In the genomic region with DNA sequence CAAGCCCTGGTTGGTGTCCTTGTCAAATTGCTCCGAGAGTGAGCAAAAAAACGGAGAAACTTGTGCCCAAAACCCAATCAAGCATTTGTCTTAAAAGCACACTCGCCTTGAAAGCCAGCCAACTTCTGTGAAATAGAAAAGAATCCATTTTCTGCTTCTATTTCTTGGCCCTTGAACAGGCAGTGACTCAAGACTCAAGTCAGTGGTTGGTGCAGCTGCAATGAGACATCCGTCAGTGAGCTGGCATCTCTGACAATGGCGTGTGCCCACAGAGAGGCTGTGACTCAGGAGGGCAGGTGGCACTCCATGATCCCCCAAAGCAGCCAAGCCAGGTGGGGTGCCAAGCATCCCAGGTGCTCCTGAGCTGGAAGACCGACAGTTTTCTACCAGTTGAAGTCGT, we compare ENCODE assay signal across 11 cellular contexts.
DNase-seq lines count a peak whose midpoint lies in the region; ATAC-seq and TF ChIP-seq lines count a peak whose summit lies in the region.
"Had no signal": no experiment of that assay in that cellular context is flagged by ENCODE, and none has a peak within 500 bp of the region (broad histone marks: within the 10 kb centered on the region; RNA-seq: fewer than 3 reads in every experiment).

No MANE protein-coding gene starts in this region.

- ATAC-seq in GM18867 (IDR thresholded peaks at IDR 0.05; ENCODE audit: unreplicated experiment) (no peak), GM21825 (IDR thresholded peaks at IDR 0.05; ENCODE audit: unreplicated experiment) (no peak)

- H3K36me3 ChIP-seq in breast epithelium (no peaks in the 10 kb centered on the region), SK-N-SH (replicated peaks in 1 of 2; ENCODE audit: control insufficient read depth in 1 of 2, insufficient read depth in 2 of 2, low read length in 1 of 2) (no peaks in the 10 kb centered on the region)
- H3K36me3 ChIP-seq: Peyer's patch had no signal

- H3K4me3 Mint-ChIP-seq in MCF 10A (ENCODE audit: unreplicated experiment): no peak overlapping the region

- no peak for TF ChIP-seq RAD21 in SK-N-SH (IDR thresholded peaks at IDR 0.05; ENCODE audit: low read length)

- WGBS in SK-N-SH (ENCODE audit: low lambda C conversion rate): 5% methylated on average over 7 of the region's 7 CpGs

- BruUV-seq in MCF 10A (replicated peaks; lab: Mats Ljungman, UMichigan): no TSS peak

- TF ChIP-seq EP300 in SK-N-SH (IDR thresholded peaks at IDR 0.05; ENCODE audit: borderline replicate concordance in 1 of 2, low read depth in 1 of 2, low read length in 1 of 2): peak in 1 of 2 experiments; percentile 75; a peak in 1 of 4 replicates

- H3K4me1 ChIP-seq in breast epithelium (no peaks in the 10 kb centered on the region), SK-N-SH (ENCODE audit: control insufficient read depth in 1 of 2, insufficient read depth in 2 of 2, low read depth in 1 of 2, low read length in 1 of 2) (no peaks in the 10 kb centered on the region)
- H3K4me1 ChIP-seq: Peyer's patch had no signal

- H3K79me2 ChIP-seq in SK-N-SH (ENCODE audit: insufficient read depth): no peaks in the 10 kb centered on the region

- CTCF ChIA-PET in MCF 10A (lab: Yijun Ruan, JAX) (no interaction called here), SK-N-SH (lab: Yijun Ruan, JAX) (interaction anchor here (0.7 kb wide), 1 partner anchor 34 kb away, joined by 3 read pairs; no protein-coding TSS in a partner anchor)

- H3K9me3 ChIP-seq in breast epithelium: no peaks in the 10 kb centered on the region
- no peaks in the 10 kb centered on the region for H3K9me3 ChIP-seq in SK-N-SH
- H3K9me3 ChIP-seq: Peyer's patch had no signal

- DNase-seq in MCF 10A (ENCODE audit: unreplicated experiment) (peak; percentile 62), breast epithelium (ENCODE audit: low spot score in 2 of 2) (no peak), SK-N-SH (no peak), fibroblast of the aortic adventitia (ENCODE audit: low read depth) (peak; percentile 85)
- no peak for DNase-seq in stimulated activated naive CD4-positive, alpha-beta T cell (lab: John Stamatoyannopoulos, UW)
- no peak for DNase-seq in activated CD4-positive, alpha-beta T cell treated with anti-CD3 and anti-CD28 coated beads for 4 hours
- DNase-seq: activated CD4-positive, alpha-beta T cell treated with anti-CD3 and anti-CD28 coated beads, Interleukin-2, amount 50 U/mL, for 1 hour; glutamatergic neuron; Peyer's patch had no signal

- peaks cover 10% of the 10 kb centered on the region for H3F3A ChIP-seq in SK-N-SH (replicated peaks; ENCODE audit: insufficient read depth)

- H3K27ac ChIP-seq in breast epithelium (no peak overlapping the region), SK-N-SH (ENCODE audit: low read depth in 2 of 2, low read length in 1 of 2) (peak overlapping the region in 1 of 2 experiments; percentile 46; a peak in 2 of 4 replicates)
- H3K27ac ChIP-seq: Peyer's patch had no signal

- intact Hi-C loops in MCF 10A (cut with micrococcal nuclease) (no loop called here), breast epithelium (cut with DNase I; ENCODE audit: low total_unique reads) (no loop called here)

- no peak for TF ChIP-seq POLR2A in breast epithelium (IDR thresholded peaks at IDR 0.05)

- H3K4me3 ChIP-seq in breast epithelium: no peak overlapping the region
- peak overlapping the region in 1 of 2 experiments; percentile 10; a peak in 1 of 4 replicates for H3K4me3 ChIP-seq in SK-N-SH (ENCODE audit: low read depth in 2 of 2, low read length in 1 of 2)
- no peak overlapping the region for H3K4me3 ChIP-seq in fibroblast of the aortic adventitia (ENCODE audit: low read depth, low read length)
- H3K4me3 ChIP-seq: Peyer's patch had no signal

- H3K9me3 Mint-ChIP-seq in MCF 10A (ENCODE audit: unreplicated experiment): no peaks in the 10 kb centered on the region

- H3K9ac ChIP-seq in SK-N-SH: no peak overlapping the region

- H3K27ac Mint-ChIP-seq in MCF 10A (ENCODE audit: low read depth, unreplicated experiment): peak overlapping the region; percentile 52

- no peak for TF ChIP-seq CTCF in MCF 10A (IDR thresholded peaks at IDR 0.05; ENCODE audit: unreplicated experiment)
- TF ChIP-seq CTCF in breast epithelium (IDR thresholded peaks at IDR 0.05): no peak
- no peak for TF ChIP-seq CTCF in SK-N-SH (IDR thresholded peaks at IDR 0.05)
- no peak for TF ChIP-seq CTCF in fibroblast of the aortic adventitia (IDR thresholded peaks at IDR 0.05; ENCODE audit: insufficient read depth, low read length)

- H3K27me3 Mint-ChIP-seq in MCF 10A (ENCODE audit: insufficient read depth, unreplicated experiment): no peaks in the 10 kb centered on the region

- H2AFZ ChIP-seq in SK-N-SH (ENCODE audit: low read depth): peak overlapping the region; percentile 77

- H3K9me2 ChIP-seq in SK-N-SH: no peaks in the 10 kb centered on the region

- H3K27me3 ChIP-seq in breast epithelium (no peaks in the 10 kb centered on the region), SK-N-SH (ENCODE audit: insufficient read depth) (peaks cover 33% of the 10 kb centered on the region)
- H3K27me3 ChIP-seq: Peyer's patch had no signal

- peak overlapping the region; percentile 72; the same call in 1 of the 2 replicates for H3K4me2 ChIP-seq in SK-N-SH

- H4K20me1 ChIP-seq in SK-N-SH (ENCODE audit: insufficient read depth): no peaks in the 10 kb centered on the region

- POLR2A ChIA-PET in MCF 10A (lab: Yijun Ruan, JAX) (interaction anchor here (0.7 to 4.9 kb wide), 12 partner anchors 10 to 870 kb away, joined by 3 to 49 read pairs (median 4); no protein-coding TSS in a partner anchor), SK-N-SH (lab: Yijun Ruan, JAX) (no interaction called here)

- peaks cover 12% of the 10 kb centered on the region for H3K4me1 Mint-ChIP-seq in MCF 10A (ENCODE audit: insufficient read depth, unreplicated experiment)

- no peaks in the 10 kb centered on the region for H3K36me3 Mint-ChIP-seq in MCF 10A (ENCODE audit: insufficient read depth, unreplicated experiment)

TF ChIP-seq in SK-N-SH, 30 proteins besides CTCF, POLR2A, EP300 and RAD21 (continues in another document):
- TF ChIP-seq NRF1 (IDR thresholded peaks at IDR 0.05; ENCODE audit: low read depth, low read length): no peak
- TF ChIP-seq, protein P1, sequence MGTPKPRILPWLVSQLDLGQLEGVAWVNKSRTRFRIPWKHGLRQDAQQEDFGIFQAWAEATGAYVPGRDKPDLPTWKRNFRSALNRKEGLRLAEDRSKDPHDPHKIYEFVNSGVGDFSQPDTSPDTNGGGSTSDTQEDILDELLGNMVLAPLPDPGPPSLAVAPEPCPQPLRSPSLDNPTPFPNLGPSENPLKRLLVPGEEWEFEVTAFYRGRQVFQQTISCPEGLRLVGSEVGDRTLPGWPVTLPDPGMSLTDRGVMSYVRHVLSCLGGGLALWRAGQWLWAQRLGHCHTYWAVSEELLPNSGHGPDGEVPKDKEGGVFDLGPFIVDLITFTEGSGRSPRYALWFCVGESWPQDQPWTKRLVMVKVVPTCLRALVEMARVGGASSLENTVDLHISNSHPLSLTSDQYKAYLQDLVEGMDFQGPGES (IDR thresholded peaks at IDR 0.05; ENCODE audit: low read depth, low read length): no peak
- no peak for TF ChIP-seq SMC3 (IDR thresholded peaks at IDR 0.05; ENCODE audit: low read depth, low read length)
- no peak for TF ChIP-seq EZH2phosphoT487 (IDR thresholded peaks at IDR 0.05; ENCODE audit: borderline replicate concordance, low read depth)
- peak; percentile 66; the same call in 1 of the 2 replicates for TF ChIP-seq SIN3A (IDR thresholded peaks at IDR 0.05; ENCODE audit: borderline replicate concordance, low read depth, low read length)
- no peak for TF ChIP-seq MEF2A (IDR thresholded peaks at IDR 0.05; ENCODE audit: borderline replicate concordance, low read depth)
- TF ChIP-seq, protein P2, sequence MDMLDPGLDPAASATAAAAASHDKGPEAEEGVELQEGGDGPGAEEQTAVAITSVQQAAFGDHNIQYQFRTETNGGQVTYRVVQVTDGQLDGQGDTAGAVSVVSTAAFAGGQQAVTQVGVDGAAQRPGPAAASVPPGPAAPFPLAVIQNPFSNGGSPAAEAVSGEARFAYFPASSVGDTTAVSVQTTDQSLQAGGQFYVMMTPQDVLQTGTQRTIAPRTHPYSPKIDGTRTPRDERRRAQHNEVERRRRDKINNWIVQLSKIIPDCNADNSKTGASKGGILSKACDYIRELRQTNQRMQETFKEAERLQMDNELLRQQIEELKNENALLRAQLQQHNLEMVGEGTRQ (IDR thresholded peaks at IDR 0.05; ENCODE audit: borderline replicate concordance, low read depth, low read length): no peak
- TF ChIP-seq POLR2AphosphoS5 (IDR thresholded peaks at IDR 0.05; ENCODE audit: low read depth, low read length): peak; percentile 17; the same call in 1 of the 2 replicates
- TF ChIP-seq, protein P3, sequence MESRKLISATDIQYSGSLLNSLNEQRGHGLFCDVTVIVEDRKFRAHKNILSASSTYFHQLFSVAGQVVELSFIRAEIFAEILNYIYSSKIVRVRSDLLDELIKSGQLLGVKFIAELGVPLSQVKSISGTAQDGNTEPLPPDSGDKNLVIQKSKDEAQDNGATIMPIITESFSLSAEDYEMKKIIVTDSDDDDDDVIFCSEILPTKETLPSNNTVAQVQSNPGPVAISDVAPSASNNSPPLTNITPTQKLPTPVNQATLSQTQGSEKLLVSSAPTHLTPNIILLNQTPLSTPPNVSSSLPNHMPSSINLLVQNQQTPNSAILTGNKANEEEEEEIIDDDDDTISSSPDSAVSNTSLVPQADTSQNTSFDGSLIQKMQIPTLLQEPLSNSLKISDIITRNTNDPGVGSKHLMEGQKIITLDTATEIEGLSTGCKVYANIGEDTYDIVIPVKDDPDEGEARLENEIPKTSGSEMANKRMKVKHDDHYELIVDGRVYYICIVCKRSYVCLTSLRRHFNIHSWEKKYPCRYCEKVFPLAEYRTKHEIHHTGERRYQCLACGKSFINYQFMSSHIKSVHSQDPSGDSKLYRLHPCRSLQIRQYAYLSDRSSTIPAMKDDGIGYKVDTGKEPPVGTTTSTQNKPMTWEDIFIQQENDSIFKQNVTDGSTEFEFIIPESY (IDR thresholded peaks at IDR 0.05; ENCODE audit: borderline replicate concordance, low read depth): no peak
- peak; percentile 95 for TF ChIP-seq TCF12 (IDR thresholded peaks at IDR 0.05)
- TF ChIP-seq RFX5 (IDR thresholded peaks at IDR 0.05; ENCODE audit: low read length): no peak
- TF ChIP-seq, protein P4, sequence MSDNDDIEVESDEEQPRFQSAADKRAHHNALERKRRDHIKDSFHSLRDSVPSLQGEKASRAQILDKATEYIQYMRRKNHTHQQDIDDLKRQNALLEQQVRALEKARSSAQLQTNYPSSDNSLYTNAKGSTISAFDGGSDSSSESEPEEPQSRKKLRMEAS (IDR thresholded peaks at IDR 0.05; ENCODE audit: low read depth): no peak; the same call in 1 of the 2 replicates
- TF ChIP-seq JUND (IDR thresholded peaks at IDR 0.05): peak; percentile 69
- TF ChIP-seq, protein P5, sequence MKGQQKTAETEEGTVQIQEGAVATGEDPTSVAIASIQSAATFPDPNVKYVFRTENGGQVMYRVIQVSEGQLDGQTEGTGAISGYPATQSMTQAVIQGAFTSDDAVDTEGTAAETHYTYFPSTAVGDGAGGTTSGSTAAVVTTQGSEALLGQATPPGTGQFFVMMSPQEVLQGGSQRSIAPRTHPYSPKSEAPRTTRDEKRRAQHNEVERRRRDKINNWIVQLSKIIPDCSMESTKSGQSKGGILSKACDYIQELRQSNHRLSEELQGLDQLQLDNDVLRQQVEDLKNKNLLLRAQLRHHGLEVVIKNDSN (IDR thresholded peaks at IDR 0.05; ENCODE audit: borderline replicate concordance, low read depth): no peak

Comparison
In these comparisons a context has a peak if more than half of its experiments do, and no peak if none do; other contexts are left out.
1. DNase-seq: peak in MCF 10A (single experiment) and fibroblast of the aortic adventitia (single experiment); none in breast epithelium (0 of 2), SK-N-SH (single experiment), stimulated activated naive CD4-positive, alpha-beta T cell (0 of 6) and activated CD4-positive, alpha-beta T cell treated with anti-CD3 and anti-CD28 coated beads for 4 hours (0 of 2).